In genomic region chr1:149916193-149916926, GRCh38 we compare ENCODE assay signal across 9 cellular contexts. TPM values are rescaled to one million over a fixed set of nuclear protein-coding genes. Genes with fewer than 3 reads are reported as not detected.
DNase-seq lines count a peak whose midpoint lies in the region; ATAC-seq, FAIRE-seq and TF ChIP-seq lines count a peak whose summit lies in the region.
"Had no signal": no experiment of that assay in that cellular context is flagged by ENCODE, and none has a peak within 500 bp of the region (broad histone marks: within the 10 kb centered on the region; RNA-seq: fewer than 3 reads in every experiment).

No MANE protein-coding gene starts in this region.

- H3K9me3 Mint-ChIP-seq in CD14-positive monocyte, result no peaks in the 10 kb centered on the region
- H3K9me3 Mint-ChIP-seq in natural killer cell treated with Interleukin-12 subunit alpha and Interleukin-12 subunit beta and Interleukin-15 and Interleukin-18, amount 100 ng/mL, for 72 hours, result no peaks in the 10 kb centered on the region

- no peak for FAIRE-seq in frontal cortex (lab: Jason Lieb, UNC)
- no peak for FAIRE-seq in H54 (lab: Jason Lieb, UNC)

- peak overlapping the region; percentile 86 for H3K4me3 ChIP-seq in Jurkat, Clone E6-1 (ENCODE audit: low read length)
- peak overlapping the region; percentile 66 to 68 for H3K4me3 ChIP-seq in cardiac fibroblast (replicated peaks in 1 of 2; ENCODE audit: low read depth in 2 of 2, low read length in 2 of 2)
- H3K4me3 ChIP-seq: lung had no signal

- H3K4me3 Mint-ChIP-seq in CD14-positive monocyte, result peak overlapping the region; percentile 49 to 87
- peak overlapping the region; percentile 62 for H3K4me3 Mint-ChIP-seq in natural killer cell treated with Interleukin-12 subunit alpha and Interleukin-12 subunit beta and Interleukin-15 and Interleukin-18, amount 100 ng/mL, for 72 hours

- no peak for TF ChIP-seq POLR2A in H54 (IDR thresholded peaks at IDR 0.05; ENCODE audit: low read depth, low read length)

- H3K36me3 Mint-ChIP-seq in CD14-positive monocyte, result peaks cover 0 to 7% of the 10 kb centered on the region in 2 donors
- no peaks in the 10 kb centered on the region for H3K36me3 Mint-ChIP-seq in natural killer cell treated with Interleukin-12 subunit alpha and Interleukin-12 subunit beta and Interleukin-15 and Interleukin-18, amount 100 ng/mL, for 72 hours

- peaks cover 26 to 27% (median 26%) of the 10 kb centered on the region in 3 donors for H3K27me3 Mint-ChIP-seq in CD14-positive monocyte (ENCODE audit: low read depth in 3 of 3)
- peaks cover 9 to 16% of the 10 kb centered on the region in 2 donors for H3K27me3 Mint-ChIP-seq in natural killer cell treated with Interleukin-12 subunit alpha and Interleukin-12 subunit beta and Interleukin-15 and Interleukin-18, amount 100 ng/mL, for 72 hours

- DNase-seq in CD14-positive monocyte (ENCODE audit: low spot score) (no peak), cardiac fibroblast (ENCODE audit: low read depth in 2 of 2) (no peak), superior temporal gyrus (ENCODE audit: extremely low spot score) (no peak), DMS153 (lab: John Stamatoyannopoulos, UW) (no peak), frontal cortex (ENCODE audit: low spot score in 2 of 2) (no peak), H54 (ENCODE audit: insufficient read length, low spot score) (no peak)
- no peak for DNase-seq in Jurkat, Clone E6-1 (ENCODE audit: low read depth, low spot score)
- no peak for DNase-seq in natural killer cell treated with Interleukin-12 subunit alpha and Interleukin-12 subunit beta and Interleukin-15 and Interleukin-18, amount 100 ng/mL, for 72 hours (ENCODE audit: low spot score)

- TF ChIP-seq CTCF in CD14-positive monocyte (IDR thresholded peaks at IDR 0.05) (no peak), cardiac fibroblast (IDR thresholded peaks at IDR 0.05; ENCODE audit: low read depth, low read length) (no peak)

- H3K4me1 Mint-ChIP-seq in CD14-positive monocyte, result peaks cover 36% of the 10 kb centered on the region
- H3K4me1 Mint-ChIP-seq in natural killer cell treated with Interleukin-12 subunit alpha and Interleukin-12 subunit beta and Interleukin-15 and Interleukin-18, amount 100 ng/mL, for 72 hours (ENCODE audit: low read depth in 2 of 2), result peaks cover 6 to 8% of the 10 kb centered on the region in 2 donors

- H3K27ac Mint-ChIP-seq in CD14-positive monocyte, result peak overlapping the region in 1 of 7 donors; percentile 67
- H3K27ac Mint-ChIP-seq in natural killer cell treated with Interleukin-12 subunit alpha and Interleukin-12 subunit beta and Interleukin-15 and Interleukin-18, amount 100 ng/mL, for 72 hours, result no peak overlapping the region

- no peak for ATAC-seq in natural killer cell treated with Interleukin-12 subunit alpha and Interleukin-12 subunit beta and Interleukin-15 and Interleukin-18, amount 100 ng/mL, for 72 hours

- intact Hi-C loops in CD14-positive monocyte (cut with micrococcal nuclease), result no loop called here

RNA-seq across cellular contexts. Expression of gene SV2A, which starts 1.3 kb away (rescaled TPM):
- under 1 TPM; 0.14 to 0.17 TPM for polyA plus RNA-seq in CD14-positive monocyte
- 20.3 TPM for polyA plus RNA-seq in Jurkat, Clone E6-1 (2012; ENCODE audit: insufficient read depth, insufficient read length)
- 1 to 10 TPM; 1.4 to 7.4 TPM for total RNA-seq in natural killer cell treated with Interleukin-12 subunit alpha and Interleukin-12 subunit beta and Interleukin-15 and Interleukin-18, amount 100 ng/mL, for 72 hours
- total RNA-seq in frontal cortex, result 73.0 TPM

RNA-seq across cellular contexts. Expression of gene SF3B4, which starts 11.2 kb away (rescaled TPM):
- polyA plus RNA-seq in CD14-positive monocyte, result 10 to 100 TPM; 52.2 to 78.6 TPM
- 113 TPM for polyA plus RNA-seq in Jurkat, Clone E6-1 (2012; ENCODE audit: insufficient read depth, insufficient read length)
- 100 to 1,000 TPM in 1 of 2 donors, 10 to 100 TPM in 1; 85.2 to 118 TPM for total RNA-seq in natural killer cell treated with Interleukin-12 subunit alpha and Interleukin-12 subunit beta and Interleukin-15 and Interleukin-18, amount 100 ng/mL, for 72 hours
- total RNA-seq in frontal cortex, result 7.3 TPM

RNA-seq across cellular contexts. Expression of gene BOLA1, which starts 17.0 kb away (rescaled TPM):
- 10 to 100 TPM; 17.6 to 17.8 TPM for polyA plus RNA-seq in CD14-positive monocyte
- 81.1 TPM for polyA plus RNA-seq in Jurkat, Clone E6-1 (2012; ENCODE audit: insufficient read depth, insufficient read length)
- total RNA-seq in natural killer cell treated with Interleukin-12 subunit alpha and Interleukin-12 subunit beta and Interleukin-15 and Interleukin-18, amount 100 ng/mL, for 72 hours, result 10 to 100 TPM; 13.9 to 16.2 TPM
- total RNA-seq in frontal cortex, result 10.2 TPM

RNA-seq across cellular contexts. Expression of gene MTMR11, which starts 20.3 kb away (rescaled TPM):
- 10 to 100 TPM; 53.1 to 54.6 TPM for polyA plus RNA-seq in CD14-positive monocyte
- 0.66 TPM for polyA plus RNA-seq in Jurkat, Clone E6-1 (2012; ENCODE audit: insufficient read depth, insufficient read length)
- 1 to 10 TPM; 2.6 to 5.6 TPM for total RNA-seq in natural killer cell treated with Interleukin-12 subunit alpha and Interleukin-12 subunit beta and Interleukin-15 and Interleukin-18, amount 100 ng/mL, for 72 hours
- 2.0 TPM for total RNA-seq in frontal cortex

Comparison
In these comparisons a context has a peak if more than half of its experiments do, and no peak if none do; other contexts are left out.
1. RNA of gene SF3B4, which starts 11.2 kb away (total RNA-seq): 85.2 to 118 TPM in natural killer cell treated with Interleukin-12 subunit alpha and Interleukin-12 subunit beta and Interleukin-15 and Interleukin-18, amount 100 ng/mL, for 72 hours; 7.3 TPM in frontal cortex (single experiment); every median in the first group is over 10 times any median in the second.